In genomic region chr12:22544038-22544979, GRCh38 we compare ENCODE assay signal across 8 cellular contexts. TPM values are rescaled to one million over a fixed set of nuclear protein-coding genes. Genes with fewer than 3 reads are reported as not detected.
DNase-seq lines count a peak whose midpoint lies in the region; ATAC-seq and TF ChIP-seq lines count a peak whose summit lies in the region.

TSS of gene C2CD5 (minus strand) at chr12:22544542. CDS start at chr12:22544150, 392 bp downstream.

- H3F3A ChIP-seq in neural cell (ENCODE audit: insufficient read depth, low read length, poor library complexity, severe bottlenecking), result no peaks in the 10 kb centered on the region

- 2 to 3% (median 2%) methylated on average over 39 to 80 of the region's 80 CpGs for WGBS in stomach, 5 donors

- peak within 1 kb of the TSS; percentile 50 for H3K27ac ChIP-seq in RWPE2 (ENCODE audit: poor library complexity, severe bottlenecking)
- peak within 1 kb of the TSS; percentile 97 for H3K27ac ChIP-seq in neural cell (ENCODE audit: low read length)
- peak within 1 kb of the TSS; percentile 95 to 98 (median 96) for H3K27ac ChIP-seq in stomach

- intact Hi-C loops in stomach (cut with DNase I; ENCODE audit: low total_unique reads), result no loop called here

- H3K79me2 ChIP-seq in neural cell (replicated peaks; ENCODE audit: insufficient read depth, low read length), result peaks cover 30% of the 10 kb centered on the region

- peak within 1 kb of the TSS; percentile 89 for H3K4me2 ChIP-seq in neural cell (ENCODE audit: low read length)

- H3K9me2 ChIP-seq in neural cell (ENCODE audit: insufficient read depth, low read length), result no peaks in the 10 kb centered on the region

- DNase-seq in H4 (ENCODE audit: low spot score), result peak; percentile 96
- peak; percentile 95 for DNase-seq in LNCaP clone FGC (ENCODE audit: low read depth)
- DNase-seq in RWPE2 (ENCODE audit: low spot score), result peak; percentile 86
- DNase-seq in activated effector memory CD4-positive, alpha-beta T cell treated with anti-CD3 and anti-CD28 coated beads, Interleukin-2, amount 50 U/mL, for 16 hours, result peak; percentile 98
- DNase-seq in fibroblast of the conjunctiva (ENCODE audit: low read depth), result peak; percentile 91
- peak; percentile 97 for DNase-seq in stomach

- peak; percentile 39 for TF ChIP-seq RAD21 in neural cell (conservative IDR thresholded peaks at IDR 0.05)

- H3K27me3 ChIP-seq in RWPE2 (ENCODE audit: insufficient read depth, poor library complexity, severe bottlenecking) (no peaks in the 10 kb centered on the region), neural cell (ENCODE audit: insufficient read depth, low read depth, low read length) (no peaks in the 10 kb centered on the region), stomach (no peaks in the 10 kb centered on the region)

- ATAC-seq in RWPE2 (ENCODE audit: low read depth), result peak; percentile 87

- peak within 1 kb of the TSS; percentile 84 for H3K4me3 ChIP-seq in LNCaP clone FGC (ENCODE audit: low read depth, low read length)
- H3K4me3 ChIP-seq in RWPE2 (ENCODE audit: severe bottlenecking), result peak within 1 kb of the TSS; percentile 53
- H3K4me3 ChIP-seq in neural cell (ENCODE audit: low read length), result peak within 1 kb of the TSS; percentile 90
- peak within 1 kb of the TSS; percentile 71 to 93 (median 82) for H3K4me3 ChIP-seq in stomach

- H3K9ac ChIP-seq in ES-I3 (ENCODE audit: low read depth, low read length) (peak within 1 kb of the TSS; percentile 92), neural cell (ENCODE audit: low read length) (peak within 1 kb of the TSS; percentile 99)

- peak; percentile 80 for TF ChIP-seq EP300 in neural cell (conservative IDR thresholded peaks at IDR 0.05; ENCODE audit: poor library complexity, severe bottlenecking)
- no peak for TF ChIP-seq EP300 in stomach (IDR thresholded peaks at IDR 0.05)

- H3K36me3 ChIP-seq in ES-I3 (ENCODE audit: insufficient read depth, low read length) (no peaks in the 10 kb centered on the region), RWPE2 (ENCODE audit: low read depth) (no peaks in the 10 kb centered on the region), neural cell (ENCODE audit: insufficient read depth, low read length) (no peaks in the 10 kb centered on the region), stomach (peaks cover 0 to 4% (median 0%) of the 10 kb centered on the region in 4 donors)

- TF ChIP-seq CTCF in LNCaP clone FGC (IDR thresholded peaks at IDR 0.05; ENCODE audit: control insufficient read depth, extremely low read depth, insufficient read depth) (peak; percentile 40), RWPE2 (IDR thresholded peaks at IDR 0.05; ENCODE audit: poor library complexity, severe bottlenecking) (peak; percentile 32), neural cell (IDR thresholded peaks at IDR 0.05; ENCODE audit: poor library complexity, severe bottlenecking) (peak; percentile 63), stomach (IDR thresholded peaks at IDR 0.05) (peak in 4 of 7 experiments; percentile 9 to 35 (median 28))

- H3K4me1 ChIP-seq in ES-I3 (ENCODE audit: insufficient read depth, low read length), result peaks cover 5% of the 10 kb centered on the region; the same call in 1 of the 2 replicates
- H3K4me1 ChIP-seq in RWPE2 (ENCODE audit: insufficient read depth, poor library complexity, severe bottlenecking), result no peaks in the 10 kb centered on the region
- peaks cover 16 to 46% (median 37%) of the 10 kb centered on the region in 4 donors for H3K4me1 ChIP-seq in stomach

- H2AFZ ChIP-seq in neural cell (ENCODE audit: low read depth, low read length), result peak within 1 kb of the TSS; percentile 98

- no peaks in the 10 kb centered on the region for H4K20me1 ChIP-seq in neural cell (ENCODE audit: insufficient read depth)

- H3K9me3 ChIP-seq in ES-I3 (ENCODE audit: control insufficient read depth, insufficient read depth, low read length) (no peaks in the 10 kb centered on the region), RWPE2 (ENCODE audit: severe bottlenecking) (no peaks in the 10 kb centered on the region), neural cell (ENCODE audit: low read length) (no peaks in the 10 kb centered on the region), stomach (no peaks in the 10 kb centered on the region)

- TF ChIP-seq POLR2A in stomach (IDR thresholded peaks at IDR 0.05), result peak in 2 of 4 donors; percentile 52 to 66

TF ChIP-seq in neural cell, 6 proteins besides CTCF, POLR2A, EP300 and RAD21:
- peak; percentile 54 for TF ChIP-seq SMC3 (conservative IDR thresholded peaks at IDR 0.05; ENCODE audit: poor library complexity)
- peak; percentile 79 for TF ChIP-seq TAF1 (IDR thresholded peaks at IDR 0.05; ENCODE audit: low read depth)
- TF ChIP-seq MXI1 (conservative IDR thresholded peaks at IDR 0.05; ENCODE audit: poor library complexity, severe bottlenecking), result peak; percentile 64
- TF ChIP-seq EZH2 (IDR thresholded peaks at IDR 0.05; ENCODE audit: borderline replicate concordance, insufficient read depth, low read length, poor library complexity, severe bottlenecking), result no peak
- peak; percentile 90 for TF ChIP-seq POLR2AphosphoS5 (IDR thresholded peaks at IDR 0.05)
- peak; percentile 82 for TF ChIP-seq REST (IDR thresholded peaks at IDR 0.05; ENCODE audit: borderline replicate concordance)

RNA-seq across cellular contexts. Expression of gene C2CD5, which starts in this region (rescaled TPM):
- total RNA-seq in H4 (2014; rRNA removed; shearing (Covaris generic)), result 4.7 and 5.4 TPM in 2 replicates
- polyA plus RNA-seq in neural cell (171 and 179 TPM in 2 replicates), stomach (10 to 100 TPM; 12.2 to 31.6 (median 13.4) TPM)
- polyA minus RNA-seq in neural cell, result 167 and 172 TPM in 2 replicates
- total RNA-seq in stomach, result 10 to 100 TPM; 17.4 to 79.1 (median 51.6) TPM

Comparison
In these comparisons a context has a peak if more than half of its experiments do, and no peak if none do; other contexts are left out.
1. Peak in every context shown above with its lines: DNase-seq, ATAC-seq, H3K4me3 ChIP-seq and H3K27ac ChIP-seq.